ENCODE assay signal across 15 cellular contexts in the genomic region with DNA sequence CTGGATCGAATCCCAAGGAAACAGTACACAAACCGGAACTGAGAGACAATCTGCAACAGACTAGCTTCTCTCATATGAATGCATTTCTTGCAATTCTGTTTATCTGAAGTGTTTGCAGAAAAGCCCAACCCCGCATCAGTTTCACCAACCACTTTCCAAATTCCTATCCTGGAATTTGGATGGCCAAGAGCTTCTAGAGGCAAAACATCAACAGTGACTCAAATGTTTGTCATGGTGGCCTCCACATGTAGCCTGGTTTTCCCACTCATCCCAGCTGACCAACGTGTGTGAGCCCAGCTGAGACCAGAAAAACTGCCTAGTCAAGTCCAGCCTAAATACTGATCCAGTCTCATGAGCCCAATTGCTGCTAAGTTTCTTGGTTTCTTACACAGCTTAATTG. TPM values are rescaled to one million over a fixed set of nuclear protein-coding genes. Genes with fewer than 3 reads are reported as not detected.
DNase-seq lines count a peak whose midpoint lies in the region; ATAC-seq and TF ChIP-seq lines count a peak whose summit lies in the region.
"Had no signal": no experiment of that assay in that cellular context is flagged by ENCODE, and none has a peak within 500 bp of the region (broad histone marks: within the 10 kb centered on the region; RNA-seq: fewer than 3 reads in every experiment).

No MANE protein-coding gene starts in this region.

- no peaks in the 10 kb centered on the region for H3K79me2 ChIP-seq in GM23338 (replicated peaks; ENCODE audit: insufficient read depth)
- H3K79me2 ChIP-seq: parathyroid adenoma had no signal

- H3K27me3 ChIP-seq in AG04450 (ENCODE audit: control insufficient read depth, insufficient read depth, low read length) (no peaks in the 10 kb centered on the region), GM23338 (ENCODE audit: insufficient read depth) (0 out of 2 replicates have a peak, but pooled peaks cover 6% of the 10 kb centered on the region)
- H3K27me3 ChIP-seq: vagina had no signal

- CTCF ChIA-PET in AG04450 (lab: Charles Lee) = interaction anchor here (0.7 to 2.6 kb wide), 13 partner anchors 8 to 174 kb away, joined by 3 to 41 read pairs (median 4); a partner anchor contains a TSS

- POLR2A ChIA-PET in AG04450 (lab: Yijun Ruan, JAX) = interaction anchor here (0.5 to 2.4 kb wide), 7 partner anchors 8 to 876 kb away, joined by 3 to 29 read pairs (median 7); a partner anchor contains a TSS

- DNase-seq in AG04450 (ENCODE audit: low read depth, low spot score) (peak; percentile 75), GM23338 (ENCODE audit: low spot score) (no peak), amniotic stem cell (lab: John Stamatoyannopoulos, UW) (peak; percentile 23), iris pigment epithelial cell (ENCODE audit: low read depth) (peak; percentile 45), NCI-H146 treated with DMSO at 0.1 percent for 48 hours (lab: John Stamatoyannopoulos, UW; ENCODE audit: unreplicated experiment) (no peak)
- no peak for DNase-seq in effector CD4-positive, alpha-beta T cell
- DNase-seq: activated CD4-positive, CD25-positive, alpha-beta regulatory T cell; anterior cingulate cortex; NCI-H187 treated with DMSO at 0.1 percent for 48 hours had no signal

- H3K4me2 ChIP-seq in GM23338 = no peak overlapping the region

- H3K9me2 ChIP-seq in GM23338 (ENCODE audit: insufficient read depth) = no peaks in the 10 kb centered on the region

- no peaks in the 10 kb centered on the region; the same call in 1 of the 2 replicates for H3K9me3 ChIP-seq in AG04450 (ENCODE audit: control insufficient read depth, insufficient read depth, low read length)
- H3K9me3 ChIP-seq: vagina had no signal

- H3K4me1 Mint-ChIP-seq in GM23338 = peaks cover 10% of the 10 kb centered on the region

- peaks cover 25% of the 10 kb centered on the region for H3K27me3 Mint-ChIP-seq in GM23338 (ENCODE audit: insufficient read depth, low read depth, poor library complexity)
- H3K27me3 Mint-ChIP-seq: IgD-negative memory B cell had no signal

- H3K9me3 Mint-ChIP-seq in GM23338 = no peaks in the 10 kb centered on the region; the same call in 2 of the 3 replicates
- H3K9me3 Mint-ChIP-seq: IgD-negative memory B cell had no signal

- no peaks in the 10 kb centered on the region for H3K36me3 Mint-ChIP-seq in GM23338 (ENCODE audit: low read depth)
- H3K36me3 Mint-ChIP-seq: IgD-negative memory B cell had no signal

- H3K27ac Mint-ChIP-seq in GM23338 = no peak overlapping the region

- no peaks in the 10 kb centered on the region for H3K4me1 ChIP-seq in GM23338 (ENCODE audit: insufficient read depth)
- H3K4me1 ChIP-seq: parathyroid adenoma, vagina had no signal

- ATAC-seq in GM23338 (no peak), HG03097 (IDR thresholded peaks at IDR 0.05; ENCODE audit: low FRiP score, unreplicated experiment) (no peak), GM19023 (IDR thresholded peaks at IDR 0.05; ENCODE audit: unreplicated experiment) (no peak)

- no peaks in the 10 kb centered on the region for H3K36me3 ChIP-seq in GM23338 (ENCODE audit: insufficient read depth)
- H3K36me3 ChIP-seq: vagina had no signal

- TF ChIP-seq CTCF in AG04450 (IDR thresholded peaks at IDR 0.05; ENCODE audit: low read depth, low read length) (no peak), GM23338 (conservative IDR thresholded peaks at IDR 0.05; ENCODE audit: low read depth in 2 of 2) (no peak)

- H3K4me3 ChIP-seq in AG04450 (ENCODE audit: low read depth, low read length) (no peak overlapping the region), GM23338 (no peak overlapping the region)
- H3K4me3 ChIP-seq: SK-N-MC, vagina had no signal

- peak overlapping the region; percentile 57 for H3K27ac ChIP-seq in AG04450 (ENCODE audit: low read depth, low read length)
- 0 out of 2 replicates have a peak overlapping the region, but pooled peaks have one; percentile 40 for H3K27ac ChIP-seq in GM23338 (ENCODE audit: low read depth)
- H3K27ac ChIP-seq: parathyroid adenoma, SK-N-MC, vagina had no signal

- no peaks in the 10 kb centered on the region; the same call in 1 of the 2 replicates for H3F3A ChIP-seq in GM23338 (replicated peaks; ENCODE audit: low read depth)

- 0 out of 2 replicates have a peak, but pooled peaks cover 3% of the 10 kb centered on the region for H4K20me1 ChIP-seq in GM23338 (replicated peaks; ENCODE audit: insufficient read depth)

- no peak overlapping the region for H2AFZ ChIP-seq in GM23338
- H2AFZ ChIP-seq: parathyroid adenoma had no signal

- H3K4me3 Mint-ChIP-seq in GM23338 = no peak overlapping the region

TF ChIP-seq in GM23338, 12 proteins besides CTCF, POLR2A, EP300 and RAD21 (continues in another document):
- TF ChIP-seq NANOG (IDR thresholded peaks at IDR 0.05; ENCODE audit: borderline replicate concordance) (no peak), ZNF331 (CRISPR knock-in tag; IDR thresholded peaks at IDR 0.05; ENCODE audit: low read depth) (no peak)
- TF ChIP-seq, protein P1, sequence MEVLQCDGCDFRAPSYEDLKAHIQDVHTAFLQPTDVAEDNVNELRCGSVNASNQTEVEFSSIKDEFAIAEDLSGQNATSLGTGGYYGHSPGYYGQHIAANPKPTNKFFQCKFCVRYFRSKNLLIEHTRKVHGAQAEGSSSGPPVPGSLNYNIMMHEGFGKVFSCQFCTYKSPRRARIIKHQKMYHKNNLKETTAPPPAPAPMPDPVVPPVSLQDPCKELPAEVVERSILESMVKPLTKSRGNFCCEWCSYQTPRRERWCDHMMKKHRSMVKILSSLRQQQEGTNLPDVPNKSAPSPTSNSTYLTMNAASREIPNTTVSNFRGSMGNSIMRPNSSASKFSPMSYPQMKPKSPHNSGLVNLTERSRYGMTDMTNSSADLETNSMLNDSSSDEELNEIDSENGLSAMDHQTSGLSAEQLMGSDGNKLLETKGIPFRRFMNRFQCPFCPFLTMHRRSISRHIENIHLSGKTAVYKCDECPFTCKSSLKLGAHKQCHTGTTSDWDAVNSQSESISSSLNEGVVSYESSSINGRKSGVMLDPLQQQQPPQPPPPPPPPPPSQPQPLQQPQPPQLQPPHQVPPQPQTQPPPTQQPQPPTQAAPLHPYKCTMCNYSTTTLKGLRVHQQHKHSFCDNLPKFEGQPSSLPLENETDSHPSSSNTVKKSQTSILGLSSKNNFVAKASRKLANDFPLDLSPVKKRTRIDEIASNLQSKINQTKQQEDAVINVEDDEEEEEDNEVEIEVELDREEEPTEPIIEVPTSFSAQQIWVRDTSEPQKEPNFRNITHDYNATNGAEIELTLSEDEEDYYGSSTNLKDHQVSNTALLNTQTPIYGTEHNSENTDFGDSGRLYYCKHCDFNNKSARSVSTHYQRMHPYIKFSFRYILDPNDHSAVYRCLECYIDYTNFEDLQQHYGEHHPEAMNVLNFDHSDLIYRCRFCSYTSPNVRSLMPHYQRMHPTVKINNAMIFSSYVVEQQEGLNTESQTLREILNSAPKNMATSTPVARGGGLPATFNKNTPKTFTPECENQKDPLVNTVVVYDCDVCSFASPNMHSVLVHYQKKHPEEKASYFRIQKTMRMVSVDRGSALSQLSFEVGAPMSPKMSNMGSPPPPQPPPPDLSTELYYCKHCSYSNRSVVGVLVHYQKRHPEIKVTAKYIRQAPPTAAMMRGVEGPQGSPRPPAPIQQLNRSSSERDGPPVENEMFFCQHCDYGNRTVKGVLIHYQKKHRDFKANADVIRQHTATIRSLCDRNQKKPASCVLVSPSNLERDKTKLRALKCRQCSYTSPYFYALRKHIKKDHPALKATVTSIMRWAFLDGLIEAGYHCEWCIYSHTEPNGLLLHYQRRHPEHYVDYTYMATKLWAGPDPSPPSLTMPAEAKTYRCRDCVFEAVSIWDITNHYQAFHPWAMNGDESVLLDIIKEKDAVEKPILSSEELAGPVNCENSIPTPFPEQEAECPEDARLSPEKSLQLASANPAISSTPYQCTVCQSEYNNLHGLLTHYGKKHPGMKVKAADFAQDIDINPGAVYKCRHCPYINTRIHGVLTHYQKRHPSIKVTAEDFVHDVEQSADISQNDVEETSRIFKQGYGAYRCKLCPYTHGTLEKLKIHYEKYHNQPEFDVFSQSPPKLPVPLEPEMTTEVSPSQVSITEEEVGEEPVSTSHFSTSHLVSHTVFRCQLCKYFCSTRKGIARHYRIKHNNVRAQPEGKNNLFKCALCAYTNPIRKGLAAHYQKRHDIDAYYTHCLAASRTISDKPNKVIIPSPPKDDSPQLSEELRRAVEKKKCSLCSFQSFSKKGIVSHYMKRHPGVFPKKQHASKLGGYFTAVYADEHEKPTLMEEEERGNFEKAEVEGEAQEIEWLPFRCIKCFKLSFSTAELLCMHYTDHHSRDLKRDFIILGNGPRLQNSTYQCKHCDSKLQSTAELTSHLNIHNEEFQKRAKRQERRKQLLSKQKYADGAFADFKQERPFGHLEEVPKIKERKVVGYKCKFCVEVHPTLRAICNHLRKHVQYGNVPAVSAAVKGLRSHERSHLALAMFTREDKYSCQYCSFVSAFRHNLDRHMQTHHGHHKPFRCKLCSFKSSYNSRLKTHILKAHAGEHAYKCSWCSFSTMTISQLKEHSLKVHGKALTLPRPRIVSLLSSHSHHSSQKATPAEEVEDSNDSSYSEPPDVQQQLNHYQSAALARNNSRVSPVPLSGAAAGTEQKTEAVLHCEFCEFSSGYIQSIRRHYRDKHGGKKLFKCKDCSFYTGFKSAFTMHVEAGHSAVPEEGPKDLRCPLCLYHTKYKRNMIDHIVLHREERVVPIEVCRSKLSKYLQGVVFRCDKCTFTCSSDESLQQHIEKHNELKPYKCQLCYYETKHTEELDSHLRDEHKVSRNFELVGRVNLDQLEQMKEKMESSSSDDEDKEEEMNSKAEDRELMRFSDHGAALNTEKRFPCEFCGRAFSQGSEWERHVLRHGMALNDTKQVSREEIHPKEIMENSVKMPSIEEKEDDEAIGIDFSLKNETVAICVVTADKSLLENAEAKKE (CRISPR knock-in tag; IDR thresholded peaks at IDR 0.05) = no peak

RNA-seq across cellular contexts. Expression of a gene that starts 8.3 kb away (rescaled TPM):
- 18.9 and 19.2 TPM in 2 replicates for polyA plus RNA-seq in AG04450 (2011; rRNA removed)
- 22.3 and 24.3 TPM in 2 replicates for polyA minus RNA-seq in AG04450 (2011; rRNA and poly(A)+ RNA removed)
- total RNA-seq in GM23338 (2014; rRNA removed; shearing (Covaris generic)) = 30.0 and 40.1 TPM in 2 replicates
- 12.2 and 13.2 TPM in 2 replicates for polyA plus RNA-seq in GM23338 (2016; fragmentation: Nextera tagmentation; extraction: Ambion mirVana)

RNA-seq across cellular contexts. Expression of a gene that starts 26.6 kb away (rescaled TPM):
- polyA plus RNA-seq in AG04450 (2011; rRNA removed) (844 and 936 TPM in 2 replicates), GM23338 (2016; fragmentation: Nextera tagmentation; extraction: Ambion mirVana) (553 and 628 TPM in 2 replicates)
- polyA minus RNA-seq in AG04450 (2011; rRNA and poly(A)+ RNA removed) = 241 and 243 TPM in 2 replicates
- 366 and 446 TPM in 2 replicates for total RNA-seq in GM23338 (2014; rRNA removed; shearing (Covaris generic))

RNA-seq across cellular contexts. Expression of a gene that starts 36.9 kb away (rescaled TPM):
- 0.10 and 0.15 TPM in 2 replicates for polyA plus RNA-seq in AG04450 (2011; rRNA removed)
- 0.22 and 0.28 TPM in 2 replicates for polyA minus RNA-seq in AG04450 (2011; rRNA and poly(A)+ RNA removed)
- total RNA-seq in GM23338 (2014; rRNA removed; shearing (Covaris generic)) = 10.2 and 13.1 TPM in 2 replicates
- 1.6 and 1.7 TPM in 2 replicates for polyA plus RNA-seq in GM23338 (2016; fragmentation: Nextera tagmentation; extraction: Ambion mirVana)

RNA-seq across cellular contexts. Expression of a gene that starts 38.8 kb away (rescaled TPM):
- polyA plus RNA-seq in AG04450 (2011; rRNA removed) (50.8 and 53.0 TPM in 2 replicates), GM23338 (2016; fragmentation: Nextera tagmentation; extraction: Ambion mirVana) (215 and 216 TPM in 2 replicates)
- polyA minus RNA-seq in AG04450 (2011; rRNA and poly(A)+ RNA removed) = 7.3 and 9.3 TPM in 2 replicates
- total RNA-seq in GM23338 (2014; rRNA removed; shearing (Covaris generic)) = 153 and 169 TPM in 2 replicates

Comparison
In these comparisons a context has a peak if more than half of its experiments do, and no peak if none do; other contexts are left out.
1. DNase-seq: peak in AG04450 (single experiment), amniotic stem cell (single experiment) and iris pigment epithelial cell (single experiment); none in GM23338 (single experiment), effector CD4-positive, alpha-beta T cell (single experiment) and NCI-H146 treated with DMSO at 0.1 percent for 48 hours (single experiment).